ENCODE assay signal across 8 cellular contexts in the genomic region with DNA sequence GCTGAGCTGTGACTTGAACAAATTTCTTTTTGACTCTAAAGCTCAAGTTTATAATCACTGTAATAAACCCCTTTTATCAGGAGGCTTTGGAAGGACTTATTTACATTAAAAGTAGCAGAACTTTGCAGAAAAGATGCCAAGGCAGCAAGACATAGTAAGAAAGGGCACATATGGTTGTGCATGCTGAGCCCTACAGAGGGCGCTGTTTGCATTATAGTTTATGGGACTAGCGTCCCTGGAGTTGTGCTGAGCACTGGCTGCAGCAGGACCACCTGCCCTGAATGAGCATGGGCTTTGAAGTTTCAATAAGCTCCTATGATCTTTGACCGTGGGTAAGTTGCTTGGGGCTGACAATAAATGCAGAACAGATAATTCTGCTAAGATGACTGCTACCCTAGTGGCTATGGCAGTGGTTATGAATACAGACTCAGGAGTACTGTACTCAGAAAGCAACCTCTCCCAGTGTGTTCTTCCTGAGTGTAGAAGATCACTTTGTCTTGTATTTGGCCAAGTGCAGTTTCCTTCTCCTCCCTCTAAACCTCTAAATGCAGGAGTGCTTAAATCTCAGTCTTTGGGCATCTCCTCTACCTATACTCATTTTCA. TPM values are rescaled to one million over a fixed set of nuclear protein-coding genes. Genes with fewer than 3 reads are reported as not detected.
DNase-seq lines count a peak whose midpoint lies in the region; ATAC-seq and TF ChIP-seq lines count a peak whose summit lies in the region.

No MANE protein-coding gene starts in this region.

- no peak overlapping the region for H4K91ac ChIP-seq in trophoblast cell (ENCODE audit: low read depth, low read length)

- no peak for ATAC-seq in HG03196 (IDR thresholded peaks at IDR 0.05; ENCODE audit: unreplicated experiment)
- ATAC-seq in GM21825 (IDR thresholded peaks at IDR 0.05; ENCODE audit: unreplicated experiment), result no peak
- ATAC-seq in GM19023 (IDR thresholded peaks at IDR 0.05; ENCODE audit: unreplicated experiment), result no peak

- no peak for DNase-seq in AG04450 (ENCODE audit: low read depth, low spot score)
- peak; percentile 40 for DNase-seq in GM13976 (ENCODE audit: low spot score)
- DNase-seq in NCI-H1930 (lab: John Stamatoyannopoulos, UW), result peak; percentile 15 to 63
- peak; percentile 27 for DNase-seq in colonic mucosa
- DNase-seq in trophoblast cell, result peak; percentile 24 to 64

- no peaks in the 10 kb centered on the region for H3K79me1 ChIP-seq in trophoblast cell (ENCODE audit: low read length)

- H3K4ac ChIP-seq in trophoblast cell (ENCODE audit: low read depth, low read length), result no peak overlapping the region

- no peak overlapping the region for H2BK5ac ChIP-seq in trophoblast cell (ENCODE audit: low read depth, low read length, poor library complexity)

- CTCF ChIA-PET in AG04450 (lab: Charles Lee), result interaction anchor here (0.5 to 2.0 kb wide), 14 partner anchors 9 to 1165 kb away, joined by 3 to 8 read pairs (median 3); no protein-coding TSS in a partner anchor

- H3K4me1 ChIP-seq in colonic mucosa (no peaks in the 10 kb centered on the region), trophoblast cell (ENCODE audit: control insufficient read depth in 1 of 2, insufficient read depth in 2 of 2, low read length in 2 of 2) (peaks cover 0 to 2% of the 10 kb centered on the region in 2 experiments)

- H3K4me3 ChIP-seq in AG04450 (ENCODE audit: low read depth, low read length) (no peak overlapping the region), colonic mucosa (no peak overlapping the region), trophoblast cell (ENCODE audit: low read depth, low read length) (no peak overlapping the region)

- H3K14ac ChIP-seq in trophoblast cell (ENCODE audit: low read length), result no peak overlapping the region

- H2BK12ac ChIP-seq in trophoblast cell (ENCODE audit: low read length), result no peak overlapping the region

- H2AK5ac ChIP-seq in trophoblast cell (ENCODE audit: low read length), result no peak overlapping the region

- H3K18ac ChIP-seq in trophoblast cell (ENCODE audit: low read length), result no peak overlapping the region

- H4K8ac ChIP-seq in trophoblast cell (ENCODE audit: low read depth, low read length), result no peak overlapping the region

- POLR2A ChIA-PET in AG04450 (lab: Yijun Ruan, JAX), result no interaction called here

- no CpG with 5 or more reads among the region's 3 CpGs for WGBS in trophoblast cell (ENCODE audit: extremely low coverage, insufficient coverage, insufficient read length)

- H3K79me2 ChIP-seq in trophoblast cell (ENCODE audit: control insufficient read depth, insufficient read depth, low read length, poor library complexity), result no peaks in the 10 kb centered on the region

- H2BK120ac ChIP-seq in trophoblast cell (ENCODE audit: insufficient read depth, low read length, poor library complexity), result no peak overlapping the region

- intact Hi-C loops in colonic mucosa (cut with DNase I), result no loop called here

- TF ChIP-seq CTCF in AG04450 (IDR thresholded peaks at IDR 0.05; ENCODE audit: low read depth, low read length) (peak; percentile 42), GM13976 (IDR thresholded peaks at IDR 0.05; ENCODE audit: borderline replicate concordance, control extremely low read depth, extremely low read depth, insufficient read depth, missing control alignments) (peak; percentile 45), colonic mucosa (IDR thresholded peaks at IDR 0.05) (peak; percentile 35)

- no peak overlapping the region for H2AFZ ChIP-seq in trophoblast cell (ENCODE audit: insufficient read depth, low read length, poor library complexity)

- H3K4me2 ChIP-seq in trophoblast cell (ENCODE audit: low read length), result no peak overlapping the region

- in situ Hi-C loops in GM13976 (cut with MboI; ENCODE audit: low sequenced_read_pairs, unreplicated experiment), result no loop called here

- H3K23ac ChIP-seq in trophoblast cell (ENCODE audit: low read length), result no peak overlapping the region

- H3K36me3 ChIP-seq in colonic mucosa (no peaks in the 10 kb centered on the region), trophoblast cell (ENCODE audit: control insufficient read depth in 1 of 2, insufficient read depth in 2 of 2, low read length in 2 of 2) (no peaks in the 10 kb centered on the region)

- H3K9me3 ChIP-seq in AG04450 (ENCODE audit: control insufficient read depth, insufficient read depth, low read length) (no peaks in the 10 kb centered on the region), colonic mucosa (no peaks in the 10 kb centered on the region), trophoblast cell (ENCODE audit: insufficient read depth, low read depth, low read length) (no peaks in the 10 kb centered on the region)

- H3K27ac ChIP-seq in AG04450 (ENCODE audit: low read depth, low read length) (no peak overlapping the region), colonic mucosa (no peak overlapping the region), trophoblast cell (ENCODE audit: low read depth, low read length) (no peak overlapping the region)

- no peak overlapping the region for H4K12ac ChIP-seq in trophoblast cell (ENCODE audit: low read depth, low read length)

- H3K9ac ChIP-seq in colonic mucosa (ENCODE audit: low read depth in 2 of 2, low read length in 2 of 2) (no peak overlapping the region), trophoblast cell (ENCODE audit: low read length) (no peak overlapping the region)

- peaks cover 4% of the 10 kb centered on the region for H3K27me3 ChIP-seq in AG04450 (ENCODE audit: control insufficient read depth, insufficient read depth, low read length)
- no peaks in the 10 kb centered on the region for H3K27me3 ChIP-seq in colonic mucosa
- no peaks in the 10 kb centered on the region for H3K27me3 ChIP-seq in trophoblast cell (ENCODE audit: insufficient read depth, low read length)

RNA-seq across cellular contexts. Expression of a gene that starts 45.4 kb away (rescaled TPM):
- polyA plus RNA-seq in AG04450 (2011; rRNA removed), result 8.4 and 13.8 TPM in 2 replicates
- 2.6 and 6.5 TPM in 2 replicates for polyA minus RNA-seq in AG04450 (2011; rRNA and poly(A)+ RNA removed)
- 10 to 100 TPM; 28.8 to 30.7 TPM for total RNA-seq in colonic mucosa
- 24.4 and 24.9 TPM in 2 replicates for polyA plus RNA-seq in trophoblast cell (2013)
